25 cellular contexts compared by ENCODE assay signal in genomic region chr6:150693404-150693803, GRCh38.
"Had no signal": no experiment of that assay in that cellular context is flagged by ENCODE, and none has a peak within 500 bp of the region (broad histone marks: within the 10 kb centered on the region; RNA-seq: fewer than 3 reads in every experiment).

No MANE protein-coding gene starts in this region.

- H3K4me1 Mint-ChIP-seq: activated T-helper 17 cell treated with anti-CD3 and anti-CD28 coated beads, Interleukin-2, amount 50 U/mL, for 72 hours; naive thymus-derived CD4-positive, alpha-beta T cell had no signal

- H3K4me3 ChIP-seq: gastroesophageal sphincter, thyroid gland, upper lobe of right lung had no signal

- DNase-seq: activated CD4-positive, alpha-beta T cell treated with anti-CD3 and anti-CD28 coated beads for 1 hour; activated CD4-positive, alpha-beta T cell treated with anti-CD3 and anti-CD28 coated beads, Interleukin-2, amount 50 U/mL, for 1 hour; activated CD8-positive, alpha-beta memory T cell treated with anti-CD3 and anti-CD28 coated beads for 24 hours; activated CD8-positive, alpha-beta memory T cell treated with anti-CD3 and anti-CD28 coated beads, Interleukin-2, amount 50 U/mL, for 4 hours; activated naive CD4-positive, alpha-beta T cell; activated T-cell treated with anti-CD3 and anti-CD28 coated beads, Interleukin-2, amount 50 U/mL, for 24 hours; amniotic stem cell; cortex of kidney; endodermal cell; head of caudate nucleus; hypothalamus; left cardiac atrium; mesendoderm; naive thymus-derived CD4-positive, alpha-beta T cell; stimulated activated CD4-positive, alpha-beta T cell treated with anti-CD3 and anti-CD28 coated beads, Interleukin-4, amount 100 ng/mL, for 24 hours; substantia nigra; T-helper 2 cell; thyroid gland; upper lobe of right lung had no signal

- H3K27ac ChIP-seq: epithelial cell of prostate, gastroesophageal sphincter, thyroid gland, upper lobe of right lung, VCaP had no signal

- H3K36me3 Mint-ChIP-seq: activated naive CD8-positive, alpha-beta T cell; naive thymus-derived CD4-positive, alpha-beta T cell had no signal

- ATAC-seq: gastroesophageal sphincter; left cardiac atrium; naive thymus-derived CD4-positive, alpha-beta T cell; upper lobe of right lung had no signal

- H3K9me3 Mint-ChIP-seq: activated T-cell treated with anti-CD3 and anti-CD28 coated beads, Interleukin-2, amount 50 U/mL, for 24 hours; activated T-helper 17 cell treated with anti-CD3 and anti-CD28 coated beads, Interleukin-2, amount 50 U/mL, for 72 hours; endodermal cell; stimulated activated naive CD8-positive, alpha-beta T cell treated with anti-CD3 and anti-CD28 coated beads, Interleukin-15, Interleukin-2, amounts not matched to agents 100 ng/mL and 50 ng/mL, for 24 hours had no signal

- H3K27ac Mint-ChIP-seq: activated naive CD8-positive, alpha-beta T cell; activated T-cell treated with anti-CD3 and anti-CD28 coated beads, Interleukin-2, amount 50 U/mL, for 24 hours; endodermal cell; naive thymus-derived CD4-positive, alpha-beta T cell; stimulated activated naive CD8-positive, alpha-beta T cell treated with anti-CD3 and anti-CD28 coated beads, Interleukin-15, Interleukin-2, amounts not matched to agents 100 ng/mL and 50 ng/mL, for 24 hours had no signal

- H3K9me3 ChIP-seq: gastroesophageal sphincter, thyroid gland, upper lobe of right lung had no signal

- H3K4me1 ChIP-seq: gastroesophageal sphincter had no signal

- H3K36me3 ChIP-seq: gastroesophageal sphincter, thyroid gland, upper lobe of right lung had no signal

- H3K27me3 Mint-ChIP-seq: activated naive CD8-positive, alpha-beta T cell; activated T-helper 17 cell treated with anti-CD3 and anti-CD28 coated beads, Interleukin-2, amount 50 U/mL, for 72 hours; stimulated activated naive CD8-positive, alpha-beta T cell treated with anti-CD3 and anti-CD28 coated beads, Interleukin-15, Interleukin-2, amounts not matched to agents 100 ng/mL and 50 ng/mL, for 24 hours had no signal

- H3K4me3 Mint-ChIP-seq: activated naive CD8-positive, alpha-beta T cell; activated T-cell treated with anti-CD3 and anti-CD28 coated beads, Interleukin-2, amount 50 U/mL, for 24 hours; activated T-helper 17 cell treated with anti-CD3 and anti-CD28 coated beads, Interleukin-2, amount 50 U/mL, for 72 hours; endodermal cell; naive thymus-derived CD4-positive, alpha-beta T cell; stimulated activated naive CD8-positive, alpha-beta T cell treated with anti-CD3 and anti-CD28 coated beads, Interleukin-15, Interleukin-2, amounts not matched to agents 100 ng/mL and 50 ng/mL, for 24 hours had no signal

- H3K27me3 ChIP-seq: gastroesophageal sphincter, thyroid gland, upper lobe of right lung had no signal
